12 cellular contexts compared by ENCODE assay signal in genomic region chr11:63528729-63529278, GRCh38. TPM values are rescaled to one million over a fixed set of nuclear protein-coding genes. Genes with fewer than 3 reads are reported as not detected.
A peak's percentile ranks its signal among the peaks of the same experiment; 100 is the strongest.
DNase-seq lines count a peak whose midpoint lies in the region; ATAC-seq, FAIRE-seq and TF ChIP-seq lines count a peak whose summit lies in the region.
"Not testable (repeated sequence)": the region's sequence is repeated elsewhere in the genome, so short reads cannot be mapped to it uniquely, and the experiment has no call there.
"Had no signal": no experiment of that assay in that cellular context is flagged by ENCODE, and none has a peak within 500 bp of the region (broad histone marks: within the 10 kb centered on the region; RNA-seq: fewer than 3 reads in every experiment).

No MANE protein-coding gene starts in this region.

- H3K9me3 Mint-ChIP-seq in T-cell; naive thymus-derived CD4-positive, alpha-beta T cell; type B pancreatic cell: not testable (repeated sequence)

- intact Hi-C loops in K562 (cut with micrococcal nuclease); kidney (cut with DNase I); naive thymus-derived CD4-positive, alpha-beta T cell (cut with micrococcal nuclease): not testable (repeated sequence)

- WGBS in A549 (ENCODE audit: missing lambda C conversion rate) = 21% methylated on average over 1 of the region's 3 CpGs
- WGBS in K562 (ENCODE audit: insufficient coverage, low coverage, missing lambda C conversion rate) = 9% methylated on average over 1 of the region's 3 CpGs

- TF ChIP-seq POLR2A in A549 (IDR thresholded peaks at IDR 0.05; ENCODE audit: low read length); K562 (conservative IDR thresholded peaks at IDR 0.05): not testable (repeated sequence)

- ATAC-seq in A549 = peak in 1 of 2 experiments; percentile 14; a peak in 1 of 6 replicates
- not testable (repeated sequence) for ATAC-seq in T-cell (replicated peaks in 1 of 4); K562; foreskin keratinocyte; naive thymus-derived CD4-positive, alpha-beta T cell

- POLR2A ChIA-PET in A549 (lab: Yijun Ruan, JAX); T-cell (lab: Charles Lee): not testable (repeated sequence)
- POLR2A ChIA-PET in K562 (lab: Yijun Ruan, JAX) = interaction anchor here (1.2 kb wide), 1 partner anchor 10 kb away, joined by 3 read pairs; no protein-coding TSS in a partner anchor
- POLR2A ChIA-PET in naive thymus-derived CD4-positive, alpha-beta T cell (lab: Charles Lee) = interaction anchor here (0.7 to 2.1 kb wide), 3 partner anchors 9 to 549 kb away, joined by 3 to 7 read pairs (median 6); no protein-coding TSS in a partner anchor

- not testable (repeated sequence) for H3K27me3 Mint-ChIP-seq in T-cell; naive thymus-derived CD4-positive, alpha-beta T cell; type B pancreatic cell

- not testable (repeated sequence) for H3K9me3 ChIP-seq in A549; ES-I3 (ENCODE audit: control insufficient read depth, insufficient read depth, low read length); K562 (replicated peaks; ENCODE audit: control insufficient read depth, insufficient read depth, low read depth, low read length); kidney (ENCODE audit: control insufficient read depth in 1 of 2, low read length in 2 of 2); naive thymus-derived CD4-positive, alpha-beta T cell (ENCODE audit: control insufficient read depth in 2 of 3, low read length in 3 of 3)

- H3K4me3 ChIP-seq in A549; K562; kidney (ENCODE audit: low read length in 2 of 2); naive thymus-derived CD4-positive, alpha-beta T cell (ENCODE audit: low read length): not testable (repeated sequence)

- peak overlapping the region; percentile 47 for H3K4me2 ChIP-seq in A549
- H3K4me2 ChIP-seq in K562 (ENCODE audit: insufficient read depth, low read length) = not testable (repeated sequence)

- TF ChIP-seq EP300 in A549 (IDR thresholded peaks at IDR 0.05); K562 (IDR thresholded peaks at IDR 0.05; ENCODE audit: low read length): not testable (repeated sequence)

- H3K9ac ChIP-seq in ES-I3 (ENCODE audit: low read depth, low read length) = peak overlapping the region; percentile 54; the same call in 1 of the 2 replicates
- H3K9ac ChIP-seq in K562 (ENCODE audit: insufficient read depth in 1 of 2, low read depth in 2 of 2, low read length in 2 of 2); kidney (ENCODE audit: low read length in 2 of 2): not testable (repeated sequence)

- not testable (repeated sequence) for TF ChIP-seq CTCF in A549 (IDR thresholded peaks at IDR 0.05); K562 (IDR thresholded peaks at IDR 0.05 in 2 of 3, conservative IDR thresholded peaks at IDR 0.05 in 1 of 3; ENCODE audit: insufficient read depth in 2 of 3, low read depth in 1 of 3, low read length in 3 of 3); foreskin keratinocyte (conservative IDR thresholded peaks at IDR 0.05); kidney (IDR thresholded peaks at IDR 0.05; ENCODE audit: borderline replicate concordance, extremely low read depth, insufficient read depth); type B pancreatic cell (conservative IDR thresholded peaks at IDR 0.05)

- not testable (repeated sequence) for H3K9me1 ChIP-seq in K562 (ENCODE audit: control insufficient read depth, insufficient read depth, low read length)

- not testable (repeated sequence) for H4K20me1 ChIP-seq in K562 (replicated peaks; ENCODE audit: control insufficient read depth, insufficient read depth, low read length)

- in situ Hi-C loops in K562 (cut with MboI) = not testable (repeated sequence)

- H3K4me1 ChIP-seq in A549 (peaks cover 49% of the 10 kb centered on the region), ES-I3 (ENCODE audit: insufficient read depth, low read length) (peaks cover 43% of the 10 kb centered on the region), K562 (replicated peaks in 1 of 2; ENCODE audit: control insufficient read depth in 2 of 2, insufficient read depth in 2 of 2, low read length in 2 of 2) (peaks cover 0 to 34% of the 10 kb centered on the region in 2 experiments; a peak in 4 of 5 replicates), foreskin keratinocyte (peaks cover 27% of the 10 kb centered on the region), kidney (ENCODE audit: control insufficient read depth in 1 of 2, insufficient read depth in 1 of 2, low read depth in 1 of 2, low read length in 2 of 2) (peaks cover 19 to 20% of the 10 kb centered on the region in 2 donors)
- peaks cover 27 to 42% of the 10 kb centered on the region in 2 donors for H3K4me1 ChIP-seq in naive thymus-derived CD4-positive, alpha-beta T cell (ENCODE audit: control insufficient read depth in 2 of 2, insufficient read depth in 2 of 2, low read length in 2 of 2)

- H3K27ac ChIP-seq in A549 (peak overlapping the region; percentile 74 to 77), foreskin keratinocyte (peak overlapping the region; percentile 88), kidney (ENCODE audit: low read depth in 2 of 2, low read length in 2 of 2) (peak overlapping the region; percentile 5 to 53)
- H3K27ac ChIP-seq in K562 (ENCODE audit: extremely low read depth, low read depth, low read length); naive thymus-derived CD4-positive, alpha-beta T cell (ENCODE audit: low read depth, low read length): not testable (repeated sequence)

- H3K4me3 Mint-ChIP-seq in T-cell = peak overlapping the region in 1 of 3 donors; percentile 40
- H3K4me3 Mint-ChIP-seq in naive thymus-derived CD4-positive, alpha-beta T cell = peak overlapping the region in 4 of 10 donors; percentile 23 to 47 (median 38)
- peak overlapping the region; percentile 76 for H3K4me3 Mint-ChIP-seq in type B pancreatic cell

- not testable (repeated sequence) for BruUV-seq in K562 (replicated peaks; lab: Mats Ljungman, UMichigan)

- TF ChIP-seq RAD21 in A549 (conservative IDR thresholded peaks at IDR 0.05 in 1 of 2, IDR thresholded peaks at IDR 0.05 in 1 of 2); K562 (CRISPR knock-in tag; conservative IDR thresholded peaks at IDR 0.05 in 1 of 2, IDR thresholded peaks at IDR 0.05 in 1 of 2): not testable (repeated sequence)

- not testable (repeated sequence) for FAIRE-seq in A549 (lab: Jason Lieb, UNC); K562 (lab: Jason Lieb, UNC); kidney (lab: Jason Lieb, UNC)

- H3K27ac Mint-ChIP-seq in T-cell = peak overlapping the region; percentile 89 to 92
- H3K27ac Mint-ChIP-seq in naive thymus-derived CD4-positive, alpha-beta T cell = peak overlapping the region in 8 of 9 donors; percentile 48 to 88 (median 83)
- peak overlapping the region; percentile 98 for H3K27ac Mint-ChIP-seq in type B pancreatic cell

- not testable (repeated sequence) for H3K36me3 Mint-ChIP-seq in T-cell; naive thymus-derived CD4-positive, alpha-beta T cell; type B pancreatic cell

- DNase-seq in A549 (ENCODE audit: low read depth in 1 of 2, low spot score in 1 of 2); T-cell; K562 (ENCODE audit: extremely low read depth in 1 of 4, low spot score in 3 of 4); foreskin keratinocyte; kidney; naive thymus-derived CD4-positive, alpha-beta T cell; type B pancreatic cell (ENCODE audit: extremely low spot score, unreplicated experiment): not testable (repeated sequence)

- not testable (repeated sequence) for H3K36me3 ChIP-seq in ES-I3 (ENCODE audit: insufficient read depth, low read length); K562 (ENCODE audit: control insufficient read depth, insufficient read depth, low read length); kidney (ENCODE audit: control insufficient read depth in 1 of 2, insufficient read depth in 2 of 2, low read length in 2 of 2); naive thymus-derived CD4-positive, alpha-beta T cell (ENCODE audit: control insufficient read depth in 2 of 3, insufficient read depth in 3 of 3, low read length in 3 of 3)

- H3K79me2 ChIP-seq in K562 (ENCODE audit: control insufficient read depth, insufficient read depth, low read length) = not testable (repeated sequence)

- H3K27me3 ChIP-seq in K562 (ENCODE audit: control insufficient read depth in 2 of 2, insufficient read depth in 2 of 2, low read length in 2 of 2); foreskin keratinocyte; naive thymus-derived CD4-positive, alpha-beta T cell (ENCODE audit: control insufficient read depth in 2 of 2, insufficient read depth in 2 of 2, low read length in 2 of 2): not testable (repeated sequence)

- peak overlapping the region; percentile 63 for H2AFZ ChIP-seq in K562 (ENCODE audit: low read depth, low read length)

- H3K4me1 Mint-ChIP-seq in T-cell (peaks cover 49 to 55% (median 55%) of the 10 kb centered on the region in 3 donors), type B pancreatic cell (ENCODE audit: unreplicated experiment) (peaks cover 38% of the 10 kb centered on the region)
- H3K4me1 Mint-ChIP-seq in naive thymus-derived CD4-positive, alpha-beta T cell = peaks cover 32 to 57% (median 56%) of the 10 kb centered on the region in 7 donors

- CTCF ChIA-PET in A549 (lab: Yijun Ruan, JAX); K562 (lab: Yijun Ruan, JAX; ENCODE audit: low intra/inter-chr PET ratio): not testable (repeated sequence)
- CTCF ChIA-PET in T-cell (lab: Charles Lee) = interaction anchor here in 1 of 2 donors (1.4 kb wide), 1 partner anchor 11 kb away, joined by 4 read pairs; no protein-coding TSS in a partner anchor
- CTCF ChIA-PET in naive thymus-derived CD4-positive, alpha-beta T cell (lab: Charles Lee) = interaction anchor here (0.7 to 1.1 kb wide), 2 partner anchors 9 to 109 kb away, joined by 4 read pairs; no protein-coding TSS in a partner anchor

RNA-seq across cellular contexts. Expression of gene PLAAT4, which starts 7.8 kb away (rescaled TPM):
- polyA plus RNA-seq in A549 (2011; rRNA removed) = 1.6 and 2.4 TPM in 2 replicates
- 0.91 and 1.4 TPM in 2 replicates for polyA plus RNA-seq in A549 (2012; cell fraction: cytosol; rRNA removed)
- polyA plus RNA-seq in A549 (2012; cell fraction: nucleus; rRNA removed) = 0.48 and 0.80 TPM in 2 replicates
- 0.74 to 1.8 TPM (median 1.4 TPM) in 3 replicates for polyA plus RNA-seq in A549 (2017; fragmentation: RNase III; extraction: RNeasy Plus Mini Kit Qiagen cat#74134 plus additional on column Dnase treatment)
- polyA minus RNA-seq in A549 (2011; rRNA and poly(A)+ RNA removed) = 1.0 and 1.3 TPM in 2 replicates
- 100 to 1,000 TPM in 4 of 5 donors, 10 to 100 TPM in 1; 90.2 to 144 (median 126) TPM for total RNA-seq in T-cell
- not detected in 2 replicates for total RNA-seq in K562 (2011; cell fraction: chromatin; rRNA removed; ENCODE audit: low replicate concordance)
- 0.67 TPM in 1 of 2 replicates, not detected in the other for total RNA-seq in K562 (2011; cell fraction: nucleolus; rRNA removed)
- 0.51 TPM in 1 of 2 replicates, not detected in the other for total RNA-seq in K562 (2011; cell fraction: nucleoplasm; rRNA removed)
- total RNA-seq in K562 (2014; rRNA removed) = 0.37 TPM in 1 of 2 replicates, not detected in the other
- total RNA-seq in K562 (2014; rRNA removed; fragmentation: Illumina TruSeq; extraction: Trizol) = 0.99 and 1.0 TPM in 2 replicates
- total RNA-seq in K562 (2015; rRNA removed; fragmentation: Illumina TruSeq; extraction: Trizol) = 2.0 and 3.0 TPM in 2 replicates
- 0.80 and 1.2 TPM in 2 replicates for total RNA-seq in K562 (2021)
- 0.43 and 0.54 TPM in 2 replicates for polyA plus RNA-seq in K562 (2011; rRNA removed)
- 0.19 and 0.60 TPM in 2 replicates for polyA plus RNA-seq in K562 (2011; cell fraction: cytosol; rRNA removed)
- polyA plus RNA-seq in K562 (2011; cell fraction: nucleus; rRNA removed) = 0.20 and 0.47 TPM in 2 replicates
- polyA plus RNA-seq in K562 (2012) = 2.3 and 7.2 TPM in 2 replicates
- 1.1 and 1.3 TPM in 2 replicates for polyA plus RNA-seq in K562 (2014; fragmentation: Illumina TruSeq; extraction: Trizol)
- 1 to 10 TPM; 1.2 to 2.1 TPM for polyA plus RNA-seq in K562 (2014; fragmentation: Nextera tagmentation; extraction: Ambion mirVana)
- 0.57 and 1.7 TPM in 2 replicates for polyA plus RNA-seq in K562 (2014; rRNA removed)
- 0.84 TPM in 1 of 2 replicates, not detected in the other for polyA minus RNA-seq in K562 (2011; rRNA and poly(A)+ RNA removed)
- polyA minus RNA-seq in K562 (2011; cell fraction: cytosol; rRNA and poly(A)+ RNA removed) = 1.2 TPM in 1 of 2 replicates, not detected in the other
- polyA minus RNA-seq in K562 (2011; cell fraction: nucleus; rRNA and poly(A)+ RNA removed) = not detected in 2 replicates
- total RNA-seq in foreskin keratinocyte = 2.6 and 3.9 TPM in 2 replicates
- 3.8 and 4.0 TPM in 2 replicates for polyA plus RNA-seq in foreskin keratinocyte
- 111 TPM for total RNA-seq in kidney
- 579 TPM for polyA plus RNA-seq in kidney (ENCODE audit: insufficient read depth, low read depth, low replicate concordance)
- total RNA-seq in naive thymus-derived CD4-positive, alpha-beta T cell = 100 to 1,000 TPM in 4 of 5 experiments, 10 to 100 TPM in 1; 96.2 to 170 (median 122) TPM
- 100 to 1,000 TPM; 430 to 468 TPM for polyA plus RNA-seq in naive thymus-derived CD4-positive, alpha-beta T cell
- 131 and 152 TPM in 2 replicates for total RNA-seq in type B pancreatic cell (ENCODE audit: low replicate concordance)
- total RNA-seq: NCI-H460 had no signal

RNA-seq across cellular contexts. Expression of gene LGALS12, which starts 22.9 kb away (rescaled TPM):
- polyA plus RNA-seq in A549 (2011; rRNA removed) = not detected in 2 replicates
- 0.03 and 0.05 TPM in 2 replicates for polyA plus RNA-seq in A549 (2012; cell fraction: cytosol; rRNA removed)
- polyA plus RNA-seq in A549 (2012; cell fraction: nucleus; rRNA removed) = 0.04 TPM in 1 of 2 replicates, not detected in the other
- polyA plus RNA-seq in A549 (2017; fragmentation: RNase III; extraction: RNeasy Plus Mini Kit Qiagen cat#74134 plus additional on column Dnase treatment) = not detected in 3 replicates
- not detected in 2 replicates for polyA minus RNA-seq in A549 (2011; rRNA and poly(A)+ RNA removed)
- not detected for total RNA-seq in T-cell
- total RNA-seq in K562 (2011; cell fraction: chromatin; rRNA removed; ENCODE audit: low replicate concordance) = 1.3 and 4.1 TPM in 2 replicates
- 1.4 and 3.0 TPM in 2 replicates for total RNA-seq in K562 (2011; cell fraction: nucleolus; rRNA removed)
- 1.6 and 1.9 TPM in 2 replicates for total RNA-seq in K562 (2011; cell fraction: nucleoplasm; rRNA removed)
- 5.1 TPM in 2 replicates for total RNA-seq in K562 (2014; rRNA removed)
- 2.2 and 2.9 TPM in 2 replicates for total RNA-seq in K562 (2014; rRNA removed; fragmentation: Illumina TruSeq; extraction: Trizol)
- total RNA-seq in K562 (2015; rRNA removed; fragmentation: Illumina TruSeq; extraction: Trizol) = 4.7 and 5.2 TPM in 2 replicates
- total RNA-seq in K562 (2021) = 4.5 and 5.1 TPM in 2 replicates
- polyA plus RNA-seq in K562 (2011; rRNA removed) = 8.0 and 9.5 TPM in 2 replicates
- 11.8 and 13.9 TPM in 2 replicates for polyA plus RNA-seq in K562 (2011; cell fraction: cytosol; rRNA removed)
- 6.9 and 7.5 TPM in 2 replicates for polyA plus RNA-seq in K562 (2011; cell fraction: nucleus; rRNA removed)
- polyA plus RNA-seq in K562 (2012) = 5.1 and 15.0 TPM in 2 replicates
- 5.0 and 5.7 TPM in 2 replicates for polyA plus RNA-seq in K562 (2014; fragmentation: Illumina TruSeq; extraction: Trizol)
- under 1 TPM; 0.66 to 0.99 TPM for polyA plus RNA-seq in K562 (2014; fragmentation: Nextera tagmentation; extraction: Ambion mirVana)
- polyA plus RNA-seq in K562 (2014; rRNA removed) = 3.6 and 5.2 TPM in 2 replicates
- 3.5 and 4.7 TPM in 2 replicates for polyA minus RNA-seq in K562 (2011; rRNA and poly(A)+ RNA removed)
- 2.7 and 3.4 TPM in 2 replicates for polyA minus RNA-seq in K562 (2011; cell fraction: cytosol; rRNA and poly(A)+ RNA removed)
- 2.6 and 2.9 TPM in 2 replicates for polyA minus RNA-seq in K562 (2011; cell fraction: nucleus; rRNA and poly(A)+ RNA removed)
- not detected in 2 replicates for total RNA-seq in foreskin keratinocyte
- not detected in 2 replicates for polyA plus RNA-seq in foreskin keratinocyte
- total RNA-seq in kidney = 0.44 TPM
- polyA plus RNA-seq in kidney (ENCODE audit: insufficient read depth, low read depth, low replicate concordance) = 0.32 TPM
- total RNA-seq in naive thymus-derived CD4-positive, alpha-beta T cell = 1 to 10 TPM in 1 of 5 experiments, not detected in 4; 1.3 TPM
- not detected for polyA plus RNA-seq in naive thymus-derived CD4-positive, alpha-beta T cell
- 0.34 TPM in 1 of 2 replicates, not detected in the other for total RNA-seq in type B pancreatic cell (ENCODE audit: low replicate concordance)
- total RNA-seq: A172, HFFc6, NCI-H460 had no signal

RNA-seq across cellular contexts. Expression of gene PLAAT2, which starts 34.4 kb away (rescaled TPM):
- polyA plus RNA-seq in A549 (2011; rRNA removed) (0.56 and 0.57 TPM in 2 replicates), A549 (2017; fragmentation: RNase III; extraction: RNeasy Plus Mini Kit Qiagen cat#74134 plus additional on column Dnase treatment) (0.14 to 0.42 TPM (median 0.26 TPM) in 3 replicates), K562 (2011; rRNA removed) (not detected in 2 replicates), K562 (2014; fragmentation: Illumina TruSeq; extraction: Trizol) (not detected in 2 replicates), K562 (2014; fragmentation: Nextera tagmentation; extraction: Ambion mirVana) (not detected), K562 (2014; rRNA removed) (not detected in 2 replicates), foreskin keratinocyte (0.22 TPM in 1 of 2 replicates, not detected in the other), kidney (ENCODE audit: insufficient read depth, low read depth, low replicate concordance) (49.5 TPM)
- polyA plus RNA-seq in A549 (2012; cell fraction: cytosol; rRNA removed) = 0.71 and 1.3 TPM in 2 replicates
- polyA plus RNA-seq in A549 (2012; cell fraction: nucleus; rRNA removed) = 1.6 and 1.8 TPM in 2 replicates
- 0.39 TPM in 1 of 2 replicates, not detected in the other for polyA minus RNA-seq in A549 (2011; rRNA and poly(A)+ RNA removed)
- total RNA-seq in T-cell (under 1 TPM in 2 of 5 donors, not detected in 3; 0.51 to 0.53 TPM), K562 (2014; rRNA removed) (not detected in 2 replicates), K562 (2014; rRNA removed; fragmentation: Illumina TruSeq; extraction: Trizol) (not detected in 2 replicates), K562 (2015; rRNA removed; fragmentation: Illumina TruSeq; extraction: Trizol) (not detected in 2 replicates), K562 (2021) (not detected in 2 replicates), foreskin keratinocyte (0.20 TPM in 1 of 2 replicates, not detected in the other), kidney (1.3 TPM), type B pancreatic cell (ENCODE audit: low replicate concordance) (6.0 and 7.8 TPM in 2 replicates)
- total RNA-seq in K562 (2011; cell fraction: chromatin; rRNA removed; ENCODE audit: low replicate concordance) = not detected in 2 replicates
- total RNA-seq in K562 (2011; cell fraction: nucleolus; rRNA removed) = not detected in 2 replicates
- total RNA-seq in K562 (2011; cell fraction: nucleoplasm; rRNA removed) = not detected in 2 replicates
- polyA plus RNA-seq in K562 (2011; cell fraction: cytosol; rRNA removed) = not detected in 2 replicates
- not detected in 2 replicates for polyA plus RNA-seq in K562 (2011; cell fraction: nucleus; rRNA removed)
- not detected in 2 replicates for polyA plus RNA-seq in K562 (2012)
- polyA minus RNA-seq in K562 (2011; rRNA and poly(A)+ RNA removed) = not detected in 2 replicates
- not detected in 2 replicates for polyA minus RNA-seq in K562 (2011; cell fraction: cytosol; rRNA and poly(A)+ RNA removed)
- polyA minus RNA-seq in K562 (2011; cell fraction: nucleus; rRNA and poly(A)+ RNA removed) = not detected in 2 replicates
- under 1 TPM in 1 of 5 experiments, not detected in 4; 0.51 TPM for total RNA-seq in naive thymus-derived CD4-positive, alpha-beta T cell
- polyA plus RNA-seq in naive thymus-derived CD4-positive, alpha-beta T cell = not detected
- total RNA-seq: H4, HFFc6, NCI-H460 had no signal

RNA-seq across cellular contexts. Expression of gene PLAAT5, which starts 37.8 kb away (rescaled TPM):
- polyA plus RNA-seq in A549 (2011; rRNA removed) (0.12 and 0.25 TPM in 2 replicates), A549 (2017; fragmentation: RNase III; extraction: RNeasy Plus Mini Kit Qiagen cat#74134 plus additional on column Dnase treatment) (0.04 to 0.08 TPM in 2 of 3 replicates, not detected in the other), K562 (2011; rRNA removed) (not detected in 2 replicates), K562 (2014; fragmentation: Illumina TruSeq; extraction: Trizol) (not detected in 2 replicates), K562 (2014; fragmentation: Nextera tagmentation; extraction: Ambion mirVana) (not detected), K562 (2014; rRNA removed) (not detected in 2 replicates), foreskin keratinocyte (not detected in 2 replicates), kidney (ENCODE audit: insufficient read depth, low read depth, low replicate concordance) (7.6 TPM)
- 0.04 TPM in 1 of 2 replicates, not detected in the other for polyA plus RNA-seq in A549 (2012; cell fraction: cytosol; rRNA removed)
- not detected in 2 replicates for polyA plus RNA-seq in A549 (2012; cell fraction: nucleus; rRNA removed)
- 0.15 TPM in 1 of 2 replicates, not detected in the other for polyA minus RNA-seq in A549 (2011; rRNA and poly(A)+ RNA removed)
- total RNA-seq in T-cell (under 1 TPM in 3 of 5 donors, not detected in 2; 0.16 to 0.32 (median 0.23) TPM), K562 (2014; rRNA removed) (not detected in 2 replicates), K562 (2014; rRNA removed; fragmentation: Illumina TruSeq; extraction: Trizol) (not detected in 2 replicates), K562 (2015; rRNA removed; fragmentation: Illumina TruSeq; extraction: Trizol) (not detected in 2 replicates), K562 (2021) (not detected in 2 replicates), foreskin keratinocyte (not detected in 2 replicates), kidney (0.72 TPM), type B pancreatic cell (ENCODE audit: low replicate concordance) (2.0 and 9.9 TPM in 2 replicates)
- not detected in 2 replicates for total RNA-seq in K562 (2011; cell fraction: chromatin; rRNA removed; ENCODE audit: low replicate concordance)
- total RNA-seq in K562 (2011; cell fraction: nucleolus; rRNA removed) = not detected in 2 replicates
- total RNA-seq in K562 (2011; cell fraction: nucleoplasm; rRNA removed) = not detected in 2 replicates
- polyA plus RNA-seq in K562 (2011; cell fraction: cytosol; rRNA removed) = not detected in 2 replicates
- polyA plus RNA-seq in K562 (2011; cell fraction: nucleus; rRNA removed) = not detected in 2 replicates
- 0.05 TPM in 1 of 2 replicates, not detected in the other for polyA plus RNA-seq in K562 (2012)
- polyA minus RNA-seq in K562 (2011; rRNA and poly(A)+ RNA removed) = not detected in 2 replicates
- not detected in 2 replicates for polyA minus RNA-seq in K562 (2011; cell fraction: cytosol; rRNA and poly(A)+ RNA removed)
- not detected in 2 replicates for polyA minus RNA-seq in K562 (2011; cell fraction: nucleus; rRNA and poly(A)+ RNA removed)
- total RNA-seq in naive thymus-derived CD4-positive, alpha-beta T cell = 1 to 10 TPM in 1 of 5 experiments, not detected in 4; 1.1 TPM
- not detected for polyA plus RNA-seq in naive thymus-derived CD4-positive, alpha-beta T cell
- total RNA-seq: A172, H4, HFFc6, NCI-H460 had no signal

Comparison
In these comparisons a context has a peak if more than half of its experiments do, and no peak if none do; other contexts are left out.
1. RNA of gene PLAAT4, which starts 7.8 kb away (total RNA-seq): 131 to 152 TPM in type B pancreatic cell, 90.2 to 144 TPM in T-cell, 96.2 to 170 TPM in naive thymus-derived CD4-positive, alpha-beta T cell and 111 TPM in kidney (single experiment); 2.6 to 3.9 TPM in foreskin keratinocyte and 0.37 to 3.0 TPM in K562; every median in the first group is over 10 times any median in the second.
2. Peak in every context shown above with its lines, with median percentiles within 50 percentile points of each other: H3K27ac Mint-ChIP-seq.